Comparison of ENCODE assay signal across 1 cellular context in the genomic region with DNA sequence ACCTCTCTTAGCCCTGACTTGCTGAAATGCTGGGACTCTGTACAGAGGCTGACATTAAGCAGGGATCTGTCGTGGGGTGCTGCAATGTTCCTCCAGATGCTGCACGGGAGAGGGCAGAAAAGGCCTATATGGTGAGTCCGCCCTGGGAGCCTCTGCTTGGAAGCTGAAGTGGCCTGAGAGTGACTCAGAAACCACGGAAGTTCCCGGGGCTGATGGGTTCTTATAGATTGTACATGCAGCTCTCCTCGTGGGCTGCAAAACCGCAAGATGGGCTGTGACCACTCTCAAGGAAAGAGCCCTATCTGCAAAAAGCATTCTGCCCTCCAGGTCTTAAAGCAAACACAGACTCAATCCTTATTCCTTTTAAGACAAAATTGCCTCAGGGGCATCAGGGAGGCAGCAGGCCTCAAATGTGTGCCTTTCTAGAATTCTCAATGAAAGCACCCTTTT.
TF ChIP-seq lines count a peak whose summit lies in the region.

No MANE protein-coding gene starts in this region.

TF ChIP-seq in K562, 482 proteins besides CTCF, POLR2A, EP300 and RAD21 (continued from another document):
- TF ChIP-seq, protein P1, sequence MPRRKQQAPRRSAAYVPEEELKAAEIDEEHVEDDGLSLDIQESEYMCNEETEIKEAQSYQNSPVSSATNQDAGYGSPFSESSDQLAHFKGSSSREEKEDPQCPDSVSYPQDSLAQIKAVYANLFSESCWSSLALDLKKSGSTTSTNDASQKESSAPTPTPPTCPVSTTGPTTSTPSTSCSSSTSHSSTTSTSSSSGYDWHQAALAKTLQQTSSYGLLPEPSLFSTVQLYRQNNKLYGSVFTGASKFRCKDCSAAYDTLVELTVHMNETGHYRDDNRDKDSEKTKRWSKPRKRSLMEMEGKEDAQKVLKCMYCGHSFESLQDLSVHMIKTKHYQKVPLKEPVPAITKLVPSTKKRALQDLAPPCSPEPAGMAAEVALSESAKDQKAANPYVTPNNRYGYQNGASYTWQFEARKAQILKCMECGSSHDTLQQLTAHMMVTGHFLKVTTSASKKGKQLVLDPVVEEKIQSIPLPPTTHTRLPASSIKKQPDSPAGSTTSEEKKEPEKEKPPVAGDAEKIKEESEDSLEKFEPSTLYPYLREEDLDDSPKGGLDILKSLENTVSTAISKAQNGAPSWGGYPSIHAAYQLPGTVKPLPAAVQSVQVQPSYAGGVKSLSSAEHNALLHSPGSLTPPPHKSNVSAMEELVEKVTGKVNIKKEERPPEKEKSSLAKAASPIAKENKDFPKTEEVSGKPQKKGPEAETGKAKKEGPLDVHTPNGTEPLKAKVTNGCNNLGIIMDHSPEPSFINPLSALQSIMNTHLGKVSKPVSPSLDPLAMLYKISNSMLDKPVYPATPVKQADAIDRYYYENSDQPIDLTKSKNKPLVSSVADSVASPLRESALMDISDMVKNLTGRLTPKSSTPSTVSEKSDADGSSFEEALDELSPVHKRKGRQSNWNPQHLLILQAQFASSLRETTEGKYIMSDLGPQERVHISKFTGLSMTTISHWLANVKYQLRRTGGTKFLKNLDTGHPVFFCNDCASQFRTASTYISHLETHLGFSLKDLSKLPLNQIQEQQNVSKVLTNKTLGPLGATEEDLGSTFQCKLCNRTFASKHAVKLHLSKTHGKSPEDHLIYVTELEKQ (CRISPR knock-in tag; IDR thresholded peaks at IDR 0.05): no peak
- TF ChIP-seq, protein P2, sequence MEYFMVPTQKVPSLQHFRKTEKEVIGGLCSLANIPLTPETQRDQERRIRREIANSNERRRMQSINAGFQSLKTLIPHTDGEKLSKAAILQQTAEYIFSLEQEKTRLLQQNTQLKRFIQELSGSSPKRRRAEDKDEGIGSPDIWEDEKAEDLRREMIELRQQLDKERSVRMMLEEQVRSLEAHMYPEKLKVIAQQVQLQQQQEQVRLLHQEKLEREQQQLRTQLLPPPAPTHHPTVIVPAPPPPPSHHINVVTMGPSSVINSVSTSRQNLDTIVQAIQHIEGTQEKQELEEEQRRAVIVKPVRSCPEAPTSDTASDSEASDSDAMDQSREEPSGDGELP (CRISPR knock-in tag; IDR thresholded peaks at IDR 0.05; ENCODE audit: borderline replicate concordance): peak; percentile 47; the same call in 1 of the 2 replicates
- TF ChIP-seq KDM5B (IDR thresholded peaks at IDR 0.05; ENCODE audit: insufficient replicate concordance, low read depth, low read length): peak; percentile 42
- TF ChIP-seq, protein P3, sequence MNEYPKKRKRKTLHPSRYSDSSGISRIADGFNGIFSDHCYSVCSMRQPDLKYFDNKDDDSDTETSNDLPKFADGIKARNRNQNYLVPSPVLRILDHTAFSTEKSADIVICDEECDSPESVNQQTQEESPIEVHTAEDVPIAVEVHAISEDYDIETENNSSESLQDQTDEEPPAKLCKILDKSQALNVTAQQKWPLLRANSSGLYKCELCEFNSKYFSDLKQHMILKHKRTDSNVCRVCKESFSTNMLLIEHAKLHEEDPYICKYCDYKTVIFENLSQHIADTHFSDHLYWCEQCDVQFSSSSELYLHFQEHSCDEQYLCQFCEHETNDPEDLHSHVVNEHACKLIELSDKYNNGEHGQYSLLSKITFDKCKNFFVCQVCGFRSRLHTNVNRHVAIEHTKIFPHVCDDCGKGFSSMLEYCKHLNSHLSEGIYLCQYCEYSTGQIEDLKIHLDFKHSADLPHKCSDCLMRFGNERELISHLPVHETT (CRISPR knock-in tag; conservative IDR thresholded peaks at IDR 0.05 in 1 of 2, IDR thresholded peaks at IDR 0.05 in 1 of 2): peak in 1 of 2 experiments; percentile 58; a peak in 1 of 4 replicates
- TF ChIP-seq CBFA2T3 (IDR thresholded peaks at IDR 0.05): peak; percentile 83
- TF ChIP-seq RAD51 (IDR thresholded peaks at IDR 0.05; ENCODE audit: borderline replicate concordance, low read depth): no peak
- TF ChIP-seq DPF2 (IDR thresholded peaks at IDR 0.05): peak; percentile 75
- 0 out of 4 replicates have a peak, but pooled peaks of 1 of the 2 experiments have one; percentile 28 for TF ChIP-seq TRIM24 (IDR thresholded peaks at IDR 0.05)
- no peak for TF ChIP-seq NBN (IDR thresholded peaks at IDR 0.05; ENCODE audit: low read depth)
- peak; percentile 49 to 80; a peak in 3 of 4 replicates for TF ChIP-seq FOXA3 (CRISPR knock-in tag; conservative IDR thresholded peaks at IDR 0.05 in 1 of 2, IDR thresholded peaks at IDR 0.05 in 1 of 2)
- no peak for TF ChIP-seq TAF15 (IDR thresholded peaks at IDR 0.05; ENCODE audit: low read depth, low read length)
- TF ChIP-seq TEAD2 (tag; IDR thresholded peaks at IDR 0.05): no peak
- TF ChIP-seq FOS (IDR thresholded peaks at IDR 0.05; ENCODE audit: extremely low read depth, insufficient read length): peak; percentile 2
- TF ChIP-seq, protein P4, sequence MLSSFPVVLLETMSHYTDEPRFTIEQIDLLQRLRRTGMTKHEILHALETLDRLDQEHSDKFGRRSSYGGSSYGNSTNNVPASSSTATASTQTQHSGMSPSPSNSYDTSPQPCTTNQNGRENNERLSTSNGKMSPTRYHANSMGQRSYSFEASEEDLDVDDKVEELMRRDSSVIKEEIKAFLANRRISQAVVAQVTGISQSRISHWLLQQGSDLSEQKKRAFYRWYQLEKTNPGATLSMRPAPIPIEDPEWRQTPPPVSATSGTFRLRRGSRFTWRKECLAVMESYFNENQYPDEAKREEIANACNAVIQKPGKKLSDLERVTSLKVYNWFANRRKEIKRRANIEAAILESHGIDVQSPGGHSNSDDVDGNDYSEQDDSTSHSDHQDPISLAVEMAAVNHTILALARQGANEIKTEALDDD (IDR thresholded peaks at IDR 0.05): 0 out of 2 replicates have a peak, but pooled peaks have one; percentile 31
- TF ChIP-seq HDAC6 (IDR thresholded peaks at IDR 0.05; ENCODE audit: low read depth, low read length): no peak
- peak; percentile 72 for TF ChIP-seq ZBTB7A (IDR thresholded peaks at IDR 0.05; ENCODE audit: borderline replicate concordance, control insufficient read depth, low read depth, low read length)
- TF ChIP-seq E2F3 (CRISPR knock-in tag; IDR thresholded peaks at IDR 0.05): no peak
- no peak for TF ChIP-seq FIP1L1 (IDR thresholded peaks at IDR 0.05; ENCODE audit: low read depth, low read length, poor library complexity, severe bottlenecking)
- TF ChIP-seq TEAD4 (IDR thresholded peaks at IDR 0.05; ENCODE audit: low read length): peak; percentile 83
- TF ChIP-seq TEAD4 (CRISPR knock-in tag; IDR thresholded peaks at IDR 0.05; ENCODE audit: borderline replicate concordance): no peak
- TF ChIP-seq, protein P5, sequence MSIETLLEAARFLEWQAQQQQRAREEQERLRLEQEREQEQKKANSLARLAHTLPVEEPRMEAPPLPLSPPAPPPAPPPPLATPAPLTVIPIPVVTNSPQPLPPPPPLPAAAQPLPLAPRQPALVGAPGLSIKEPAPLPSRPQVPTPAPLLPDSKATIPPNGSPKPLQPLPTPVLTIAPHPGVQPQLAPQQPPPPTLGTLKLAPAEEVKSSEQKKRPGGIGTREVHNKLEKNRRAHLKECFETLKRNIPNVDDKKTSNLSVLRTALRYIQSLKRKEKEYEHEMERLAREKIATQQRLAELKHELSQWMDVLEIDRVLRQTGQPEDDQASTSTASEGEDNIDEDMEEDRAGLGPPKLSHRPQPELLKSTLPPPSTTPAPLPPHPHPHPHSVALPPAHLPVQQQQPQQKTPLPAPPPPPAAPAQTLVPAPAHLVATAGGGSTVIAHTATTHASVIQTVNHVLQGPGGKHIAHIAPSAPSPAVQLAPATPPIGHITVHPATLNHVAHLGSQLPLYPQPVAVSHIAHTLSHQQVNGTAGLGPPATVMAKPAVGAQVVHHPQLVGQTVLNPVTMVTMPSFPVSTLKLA (conservative IDR thresholded peaks at IDR 0.05): peak; percentile 40 to 73; a peak in 2 of 4 replicates
- TF ChIP-seq JUNB (CRISPR knock-in tag; conservative IDR thresholded peaks at IDR 0.05): no peak
- TF ChIP-seq, protein P6, sequence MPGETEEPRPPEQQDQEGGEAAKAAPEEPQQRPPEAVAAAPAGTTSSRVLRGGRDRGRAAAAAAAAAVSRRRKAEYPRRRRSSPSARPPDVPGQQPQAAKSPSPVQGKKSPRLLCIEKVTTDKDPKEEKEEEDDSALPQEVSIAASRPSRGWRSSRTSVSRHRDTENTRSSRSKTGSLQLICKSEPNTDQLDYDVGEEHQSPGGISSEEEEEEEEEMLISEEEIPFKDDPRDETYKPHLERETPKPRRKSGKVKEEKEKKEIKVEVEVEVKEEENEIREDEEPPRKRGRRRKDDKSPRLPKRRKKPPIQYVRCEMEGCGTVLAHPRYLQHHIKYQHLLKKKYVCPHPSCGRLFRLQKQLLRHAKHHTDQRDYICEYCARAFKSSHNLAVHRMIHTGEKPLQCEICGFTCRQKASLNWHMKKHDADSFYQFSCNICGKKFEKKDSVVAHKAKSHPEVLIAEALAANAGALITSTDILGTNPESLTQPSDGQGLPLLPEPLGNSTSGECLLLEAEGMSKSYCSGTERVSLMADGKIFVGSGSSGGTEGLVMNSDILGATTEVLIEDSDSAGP (CRISPR knock-in tag; IDR thresholded peaks at IDR 0.05): peak; percentile 64; the same call in 1 of the 2 replicates
- TF ChIP-seq CREB1 (IDR thresholded peaks at IDR 0.05): peak; percentile 50; the same call in 1 of the 2 replicates
- TF ChIP-seq CREB1 (CRISPR knock-in tag; IDR thresholded peaks at IDR 0.05): no peak
- peak; percentile 45; the same call in 1 of the 2 replicates for TF ChIP-seq TAL1 (IDR thresholded peaks at IDR 0.05)
- TF ChIP-seq TAF1 (IDR thresholded peaks at IDR 0.05; ENCODE audit: control insufficient read depth, extremely low read depth, insufficient read depth, low read length, severe bottlenecking): peak; percentile 34
- TF ChIP-seq ZNF253 (CRISPR knock-in tag; conservative IDR thresholded peaks at IDR 0.05): no peak
- no peak for TF ChIP-seq CREBBP (IDR thresholded peaks at IDR 0.05; ENCODE audit: low read depth, low read length)
- TF ChIP-seq ELF4 (CRISPR knock-in tag; IDR thresholded peaks at IDR 0.05): peak; percentile 4; the same call in 1 of the 2 replicates
- peak; percentile 77; the same call in 1 of the 2 replicates for TF ChIP-seq CBFB (CRISPR knock-in tag; IDR thresholded peaks at IDR 0.05)
- peak; percentile 54; the same call in 1 of the 2 replicates for TF ChIP-seq RNF2 (IDR thresholded peaks at IDR 0.05)
- TF ChIP-seq HDAC1 (IDR thresholded peaks at IDR 0.05): peak in 1 of 2 experiments; percentile 19; a peak in 1 of 4 replicates
- peak; percentile 92 for TF ChIP-seq JUND (IDR thresholded peaks at IDR 0.05; ENCODE audit: borderline replicate concordance, low read depth, low read length)
- peak; percentile 75; the same call in 1 of the 3 replicates for TF ChIP-seq JUND (tag; IDR thresholded peaks at IDR 0.05; ENCODE audit: borderline replicate concordance, low read depth, low read length)
- TF ChIP-seq KDM1A (IDR thresholded peaks at IDR 0.05): peak; percentile 53 to 67; a peak in 2 of 4 replicates
- peak; percentile 69 for TF ChIP-seq ZNF766 (CRISPR knock-in tag; conservative IDR thresholded peaks at IDR 0.05)
- TF ChIP-seq CTBP1 (IDR thresholded peaks at IDR 0.05; ENCODE audit: borderline replicate concordance): peak; percentile 51; the same call in 1 of the 2 replicates
- TF ChIP-seq ELF1 (tag; IDR thresholded peaks at IDR 0.05): 0 out of 2 replicates have a peak, but pooled peaks have one; percentile 31
- 0 out of 2 replicates have a peak, but pooled peaks have one; percentile 41 for TF ChIP-seq MTA3 (IDR thresholded peaks at IDR 0.05; ENCODE audit: borderline replicate concordance)
- peak; percentile 47 for TF ChIP-seq STAT5A (IDR thresholded peaks at IDR 0.05; ENCODE audit: borderline replicate concordance, low read length)
- TF ChIP-seq RBFOX2 (IDR thresholded peaks at IDR 0.05; ENCODE audit: low read depth, low read length): peak; percentile 51
